In genomic region chr1:175191654-175192053, GRCh38 we compare ENCODE assay signal across 7 cellular contexts. TPM values are rescaled to one million over a fixed set of nuclear protein-coding genes. Genes with fewer than 3 reads are reported as not detected.
A peak's percentile ranks its signal among the peaks of the same experiment; 100 is the strongest.
DNase-seq lines count a peak whose midpoint lies in the region; ATAC-seq and TF ChIP-seq lines count a peak whose summit lies in the region.

No MANE protein-coding gene starts in this region.

- CTCF ChIA-PET in WTC11 (lab: Charles Lee), result interaction anchor here (0.8 to 2.2 kb wide), 11 partner anchors 8 to 162 kb away, joined by 3 to 21 read pairs (median 5); no protein-coding TSS in a partner anchor

- H3K9ac ChIP-seq in rectal smooth muscle tissue (ENCODE audit: low read length), result peak overlapping the region; percentile 85

- no peaks in the 10 kb centered on the region for H3K27me3 ChIP-seq in rectal smooth muscle tissue (ENCODE audit: control insufficient read depth, insufficient read depth, low read length)

- no peak for TF ChIP-seq CTCF in GM12865 (IDR thresholded peaks at IDR 0.05; ENCODE audit: insufficient read depth, low read depth, low read length, missing control alignments)
- no peak for TF ChIP-seq CTCF in WTC11 (IDR thresholded peaks at IDR 0.05)

- ATAC-seq in HG02884 (IDR thresholded peaks at IDR 0.05; ENCODE audit: unreplicated experiment), result peak; percentile 21
- peak; percentile 10 for ATAC-seq in WTC11
- ATAC-seq in HG03520 (IDR thresholded peaks at IDR 0.05; ENCODE audit: unreplicated experiment), result no peak

- peaks cover 16% of the 10 kb centered on the region for H3K4me1 Mint-ChIP-seq in WTC11

- DNase-seq in GM12865 (ENCODE audit: low read depth) (peak; percentile 54), WTC11 (ENCODE audit: low spot score) (no peak), germinal center (ENCODE audit: low spot score) (peak; percentile 55), NCI-H2196 (lab: John Stamatoyannopoulos, UW; ENCODE audit: unreplicated experiment) (no peak)

- POLR2A ChIA-PET in WTC11 (lab: Charles Lee), result interaction anchor here (0.8 to 1.3 kb wide), 3 partner anchors 9 to 146 kb away, joined by 3 read pairs; no protein-coding TSS in a partner anchor

- H3K36me3 Mint-ChIP-seq in WTC11, result no peaks in the 10 kb centered on the region

- peak overlapping the region; percentile 90 for H3K4me3 Mint-ChIP-seq in WTC11

- H3K36me3 ChIP-seq in rectal smooth muscle tissue (ENCODE audit: control insufficient read depth, insufficient read depth, low read length), result no peaks in the 10 kb centered on the region

- H3K27ac ChIP-seq in rectal smooth muscle tissue (ENCODE audit: low read depth, low read length), result no peak overlapping the region

- no peaks in the 10 kb centered on the region for H3K9me3 Mint-ChIP-seq in WTC11

- H3K27ac Mint-ChIP-seq in WTC11, result no peak overlapping the region

- H3K4me3 ChIP-seq in GM12865 (ENCODE audit: low read depth, low read length) (peak overlapping the region; percentile 86), rectal smooth muscle tissue (ENCODE audit: low read length) (peak overlapping the region; percentile 91)

- H3K4me1 ChIP-seq in rectal smooth muscle tissue (ENCODE audit: control insufficient read depth, insufficient read depth, low read length), result peaks cover 5% of the 10 kb centered on the region

- peaks cover 22% of the 10 kb centered on the region for H3K27me3 Mint-ChIP-seq in WTC11 (ENCODE audit: low read depth)

TF ChIP-seq in WTC11, 78 proteins besides CTCF, POLR2A, EP300 and RAD21:
- no peak for TF ChIP-seq ZNF219 (CRISPR knock-in tag; IDR thresholded peaks at IDR 0.05; ENCODE audit: borderline replicate concordance)
- TF ChIP-seq IRF2 (CRISPR knock-in tag; IDR thresholded peaks at IDR 0.05; ENCODE audit: borderline replicate concordance, low read depth), result no peak
- no peak for TF ChIP-seq GRHL2 (CRISPR knock-in tag; IDR thresholded peaks at IDR 0.05; ENCODE audit: insufficient replicate concordance, severe bottlenecking)
- TF ChIP-seq, protein P1, sequence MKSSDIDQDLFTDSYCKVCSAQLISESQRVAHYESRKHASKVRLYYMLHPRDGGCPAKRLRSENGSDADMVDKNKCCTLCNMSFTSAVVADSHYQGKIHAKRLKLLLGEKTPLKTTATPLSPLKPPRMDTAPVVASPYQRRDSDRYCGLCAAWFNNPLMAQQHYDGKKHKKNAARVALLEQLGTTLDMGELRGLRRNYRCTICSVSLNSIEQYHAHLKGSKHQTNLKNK (CRISPR knock-in tag; IDR thresholded peaks at IDR 0.05), result no peak
- TF ChIP-seq, protein P2, sequence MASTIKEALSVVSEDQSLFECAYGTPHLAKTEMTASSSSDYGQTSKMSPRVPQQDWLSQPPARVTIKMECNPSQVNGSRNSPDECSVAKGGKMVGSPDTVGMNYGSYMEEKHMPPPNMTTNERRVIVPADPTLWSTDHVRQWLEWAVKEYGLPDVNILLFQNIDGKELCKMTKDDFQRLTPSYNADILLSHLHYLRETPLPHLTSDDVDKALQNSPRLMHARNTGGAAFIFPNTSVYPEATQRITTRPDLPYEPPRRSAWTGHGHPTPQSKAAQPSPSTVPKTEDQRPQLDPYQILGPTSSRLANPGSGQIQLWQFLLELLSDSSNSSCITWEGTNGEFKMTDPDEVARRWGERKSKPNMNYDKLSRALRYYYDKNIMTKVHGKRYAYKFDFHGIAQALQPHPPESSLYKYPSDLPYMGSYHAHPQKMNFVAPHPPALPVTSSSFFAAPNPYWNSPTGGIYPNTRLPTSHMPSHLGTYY (CRISPR knock-in tag; IDR thresholded peaks at IDR 0.05), result no peak
- TF ChIP-seq ZNF396 (CRISPR knock-in tag; IDR thresholded peaks at IDR 0.05; ENCODE audit: borderline replicate concordance), result no peak
- TF ChIP-seq NFATC4 (CRISPR knock-in tag; IDR thresholded peaks at IDR 0.05), result no peak
- TF ChIP-seq, protein P3, sequence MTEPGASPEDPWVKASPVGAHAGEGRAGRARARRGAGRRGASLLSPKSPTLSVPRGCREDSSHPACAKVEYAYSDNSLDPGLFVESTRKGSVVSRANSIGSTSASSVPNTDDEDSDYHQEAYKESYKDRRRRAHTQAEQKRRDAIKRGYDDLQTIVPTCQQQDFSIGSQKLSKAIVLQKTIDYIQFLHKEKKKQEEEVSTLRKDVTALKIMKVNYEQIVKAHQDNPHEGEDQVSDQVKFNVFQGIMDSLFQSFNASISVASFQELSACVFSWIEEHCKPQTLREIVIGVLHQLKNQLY (CRISPR knock-in tag; IDR thresholded peaks at IDR 0.05), result no peak
- TF ChIP-seq TCF7 (CRISPR knock-in tag; IDR thresholded peaks at IDR 0.05; ENCODE audit: low read depth), result no peak
- TF ChIP-seq ZNF138 (CRISPR knock-in tag; conservative IDR thresholded peaks at IDR 0.05), result no peak
- TF ChIP-seq ZNF512 (CRISPR knock-in tag; IDR thresholded peaks at IDR 0.05; ENCODE audit: borderline replicate concordance), result no peak
- TF ChIP-seq, protein P4, sequence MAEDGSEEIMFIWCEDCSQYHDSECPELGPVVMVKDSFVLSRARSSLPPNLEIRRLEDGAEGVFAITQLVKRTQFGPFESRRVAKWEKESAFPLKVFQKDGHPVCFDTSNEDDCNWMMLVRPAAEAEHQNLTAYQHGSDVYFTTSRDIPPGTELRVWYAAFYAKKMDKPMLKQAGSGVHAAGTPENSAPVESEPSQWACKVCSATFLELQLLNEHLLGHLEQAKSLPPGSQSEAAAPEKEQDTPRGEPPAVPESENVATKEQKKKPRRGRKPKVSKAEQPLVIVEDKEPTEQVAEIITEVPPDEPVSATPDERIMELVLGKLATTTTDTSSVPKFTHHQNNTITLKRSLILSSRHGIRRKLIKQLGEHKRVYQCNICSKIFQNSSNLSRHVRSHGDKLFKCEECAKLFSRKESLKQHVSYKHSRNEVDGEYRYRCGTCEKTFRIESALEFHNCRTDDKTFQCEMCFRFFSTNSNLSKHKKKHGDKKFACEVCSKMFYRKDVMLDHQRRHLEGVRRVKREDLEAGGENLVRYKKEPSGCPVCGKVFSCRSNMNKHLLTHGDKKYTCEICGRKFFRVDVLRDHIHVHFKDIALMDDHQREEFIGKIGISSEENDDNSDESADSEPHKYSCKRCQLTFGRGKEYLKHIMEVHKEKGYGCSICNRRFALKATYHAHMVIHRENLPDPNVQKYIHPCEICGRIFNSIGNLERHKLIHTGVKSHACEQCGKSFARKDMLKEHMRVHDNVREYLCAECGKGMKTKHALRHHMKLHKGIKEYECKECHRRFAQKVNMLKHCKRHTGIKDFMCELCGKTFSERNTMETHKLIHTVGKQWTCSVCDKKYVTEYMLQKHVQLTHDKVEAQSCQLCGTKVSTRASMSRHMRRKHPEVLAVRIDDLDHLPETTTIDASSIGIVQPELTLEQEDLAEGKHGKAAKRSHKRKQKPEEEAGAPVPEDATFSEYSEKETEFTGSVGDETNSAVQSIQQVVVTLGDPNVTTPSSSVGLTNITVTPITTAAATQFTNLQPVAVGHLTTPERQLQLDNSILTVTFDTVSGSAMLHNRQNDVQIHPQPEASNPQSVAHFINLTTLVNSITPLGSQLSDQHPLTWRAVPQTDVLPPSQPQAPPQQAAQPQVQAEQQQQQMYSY (CRISPR knock-in tag; IDR thresholded peaks at IDR 0.05), result no peak
- no peak for TF ChIP-seq USF1 (CRISPR knock-in tag; IDR thresholded peaks at IDR 0.05)
- TF ChIP-seq E2F1 (CRISPR knock-in tag; IDR thresholded peaks at IDR 0.05), result no peak

RNA-seq across cellular contexts. Expression of gene KIAA0040, which starts 0.9 kb away (rescaled TPM):
- 8.8 to 15.0 TPM (median 11.9 TPM) in 3 replicates for total RNA-seq in WTC11 (2021)

Comparison
In these comparisons a context has a peak if more than half of its experiments do, and no peak if none do; other contexts are left out.
1. DNase-seq: peak in GM12865 (single experiment) and germinal center (single experiment); none in WTC11 (single experiment) and NCI-H2196 (single experiment).